25 cellular contexts compared by ENCODE assay signal in the genomic region with DNA sequence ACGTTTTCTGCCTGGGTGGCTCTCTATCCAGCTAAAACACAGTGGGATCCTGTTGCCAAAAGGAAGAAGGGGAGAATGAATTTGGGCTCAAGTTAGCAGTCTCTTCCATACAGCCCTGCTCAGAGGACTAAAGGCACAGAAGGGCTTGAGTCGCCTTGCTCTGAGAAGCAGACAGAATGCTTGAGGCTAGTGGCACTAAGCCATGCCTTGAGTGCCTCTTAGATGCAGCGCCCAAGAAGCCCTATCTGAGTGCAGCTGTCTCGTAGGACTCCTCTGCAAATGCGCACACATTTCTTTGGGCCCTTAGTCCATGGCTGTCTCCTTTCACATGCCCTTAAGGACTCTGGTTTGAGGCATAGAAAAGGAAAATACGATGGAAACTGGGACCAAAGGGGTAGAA.
"Had no signal": no experiment of that assay in that cellular context is flagged by ENCODE, and none has a peak within 500 bp of the region (broad histone marks: within the 10 kb centered on the region; RNA-seq: fewer than 3 reads in every experiment).

No MANE protein-coding gene starts in this region.

- H3K4me2 ChIP-seq: hepatocyte had no signal

- H3K4me1 ChIP-seq: esophagus muscularis mucosa, foreskin keratinocyte, gastroesophageal sphincter, heart left ventricle, psoas muscle, sigmoid colon, stomach, tibial nerve, upper lobe of left lung, uterus had no signal

- DNase-seq: dermis blood vessel endothelial cell; effector memory CD4-positive, alpha-beta T cell; foreskin keratinocyte; heart left ventricle; kidney; naive thymus-derived CD8-positive, alpha-beta T cell; nephron progenitor cell; nucleus accumbens; psoas muscle; right cardiac atrium; sigmoid colon; stimulated activated CD4-positive, alpha-beta T cell treated with anti-CD3 and anti-CD28 coated beads, Interleukin-2, amount 100 ng/mL, for 24 hours; stimulated activated CD4-positive, alpha-beta T cell treated with anti-CD3 and anti-CD28 coated beads, Interleukin-4, amount 100 ng/mL, for 24 hours; stimulated activated naive CD4-positive, alpha-beta T cell treated with Interleukin-2 at 50 U/mL for 16 hours; stomach; uterus had no signal

- H3K27me3 ChIP-seq: esophagus muscularis mucosa, gastroesophageal sphincter, hepatocyte, sigmoid colon, stomach, tibial nerve, upper lobe of left lung, uterus had no signal

- ATAC-seq: foreskin keratinocyte; gastroesophageal sphincter; heart left ventricle; left lobe of liver; naive thymus-derived CD8-positive, alpha-beta T cell; psoas muscle; right cardiac atrium; stimulated activated effector memory CD8-positive, alpha-beta T cell treated with anti-CD3 and anti-CD28 coated beads, Interleukin-12 subunit alpha, Interleukin-12 subunit beta, amount 100 ng/mL, for 72 hours had no signal

- H3K4me3 ChIP-seq: coronary artery, esophagus muscularis mucosa, gastroesophageal sphincter, heart left ventricle, hepatocyte, psoas muscle, sigmoid colon, stomach, tibial nerve, upper lobe of left lung, uterus had no signal

- FAIRE-seq: endothelial cell of umbilical vein, kidney had no signal

- H3K9me3 ChIP-seq: esophagus muscularis mucosa, gastroesophageal sphincter, heart left ventricle, psoas muscle, sigmoid colon, stomach, upper lobe of left lung, uterus had no signal

- H3K36me3 ChIP-seq: heart left ventricle, stomach, tibial nerve, upper lobe of left lung, uterus had no signal

- H3K27ac ChIP-seq: coronary artery, esophagus muscularis mucosa, foreskin keratinocyte, gastroesophageal sphincter, heart left ventricle, hepatocyte, psoas muscle, sigmoid colon, stomach, tibial nerve, upper lobe of left lung, uterus had no signal
